ENCODE assay signal across 16 cellular contexts in genomic region chr14:25394356-25394755, GRCh38.
"Had no signal": no experiment of that assay in that cellular context is flagged by ENCODE, and none has a peak within 500 bp of the region (broad histone marks: within the 10 kb centered on the region; RNA-seq: fewer than 3 reads in every experiment).

No MANE protein-coding gene starts in this region.

- H3K27ac ChIP-seq: cardiac muscle cell, dorsolateral prefrontal cortex, left lung, WERI-Rb-1 had no signal

- H3K36me3 ChIP-seq: cardiac muscle cell, left lung, WERI-Rb-1 had no signal

- H3K4me3 ChIP-seq: cardiac muscle cell, dorsolateral prefrontal cortex, left lung had no signal

- ATAC-seq: activated CD8-positive, alpha-beta memory T cell treated with anti-CD3 and anti-CD28 coated beads, Interleukin-2, amount 10 ng/mL, durations not matched to agents 7 days and 5 days; left lung; naive thymus-derived CD8-positive, alpha-beta T cell had no signal

- DNase-seq: activated CD4-positive, alpha-beta memory T cell treated with anti-CD3 and anti-CD28 coated beads for 36 hours; activated CD8-positive, alpha-beta memory T cell treated with anti-CD3 and anti-CD28 coated beads, Interleukin-2, amount 10 ng/mL, durations not matched to agents 7 days and 5 days; activated naive CD4-positive, alpha-beta T cell treated with anti-CD3 and anti-CD28 coated beads, Interleukin-2, amount 50 U/mL, for 16 hours; activated T-cell treated with anti-CD3 and anti-CD28 coated beads, Interleukin-2, amount 50 U/mL, for 1 hour; dorsolateral prefrontal cortex; endodermal cell; hippocampal formation; left lung; naive thymus-derived CD8-positive, alpha-beta T cell; small intestine; stimulated activated CD4-positive, alpha-beta T cell treated with anti-CD3 and anti-CD28 coated beads, Interleukin-4, amount 100 ng/mL, for 4 hours; stimulated activated CD8-positive, alpha-beta memory T cell treated with anti-CD3 and anti-CD28 coated beads, Interleukin-4, amount 100 ng/mL, for 48 hours; stimulated activated naive CD4-positive, alpha-beta T cell treated with Interleukin-2 at 50 U/mL for 16 hours; trophoblast cell; WERI-Rb-1 had no signal

- H3K27me3 ChIP-seq: cardiac muscle cell, dorsolateral prefrontal cortex, left lung had no signal

- H3K9me3 ChIP-seq: left lung had no signal

- H3K4me1 ChIP-seq: left lung had no signal
